Comparison of ENCODE assay signal across 24 cellular contexts in the genomic region with DNA sequence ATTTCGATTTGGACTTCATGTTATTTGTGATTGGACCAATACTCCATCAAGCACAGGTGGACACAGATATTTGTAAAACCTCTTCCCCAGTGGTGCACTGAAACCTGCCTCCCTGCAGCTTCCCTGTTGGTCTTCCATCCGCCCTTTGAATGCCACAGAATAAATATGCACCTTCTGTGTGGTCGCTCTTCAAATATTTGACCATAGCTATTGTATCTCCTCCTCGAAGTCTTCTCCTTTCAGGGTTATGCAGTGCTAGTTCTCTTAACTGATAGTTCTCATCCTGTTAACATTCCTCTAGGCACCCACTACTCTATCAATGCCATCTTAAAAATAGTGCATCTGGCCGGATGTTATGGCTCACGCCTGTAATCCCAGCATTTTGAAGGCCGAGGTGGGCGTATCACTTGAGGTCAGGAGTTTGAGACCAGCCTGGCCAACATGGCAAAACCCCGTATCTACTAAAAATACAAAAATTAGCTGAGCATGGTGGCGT. TPM values are rescaled to one million over a fixed set of nuclear protein-coding genes. Genes with fewer than 3 reads are reported as not detected.
DNase-seq lines count a peak whose midpoint lies in the region; ATAC-seq, FAIRE-seq and TF ChIP-seq lines count a peak whose summit lies in the region.
"Had no signal": no experiment of that assay in that cellular context is flagged by ENCODE, and none has a peak within 500 bp of the region (broad histone marks: within the 10 kb centered on the region; RNA-seq: fewer than 3 reads in every experiment).

No MANE protein-coding gene starts in this region.

- peak overlapping the region; percentile 21 to 83 for H3K27ac ChIP-seq in A549
- H3K27ac ChIP-seq in H1 (ENCODE audit: low read depth, low read length): no peak overlapping the region
- H3K27ac ChIP-seq: cardiac muscle cell, neural progenitor cell, skin epidermis had no signal

- no peak for FAIRE-seq in A549 (lab: Jason Lieb, UNC)
- no peak for FAIRE-seq in H1 (lab: Jason Lieb, UNC)
- FAIRE-seq: keratinocyte had no signal

- TF ChIP-seq POLR2A in A549 (IDR thresholded peaks at IDR 0.05; ENCODE audit: low read length) (no peak), H1 (IDR thresholded peaks at IDR 0.05; ENCODE audit: control extremely low read depth in 1 of 2, low read depth in 2 of 2, low read length in 2 of 2) (no peak)

- H2BK20ac ChIP-seq in H1 (ENCODE audit: low read length): no peak overlapping the region

- no peaks in the 10 kb centered on the region for H3K9me3 Mint-ChIP-seq in nephron
- H3K9me3 Mint-ChIP-seq: activated naive CD4-positive, alpha-beta T cell treated with anti-CD3 and anti-CD28 coated beads, Interleukin-2, amount 10 ng/mL, durations not matched to agents 7 days and 5 days; CD8-positive, alpha-beta memory T cell; dendritic cell treated with granulocyte-macrophage colony-stimulating factor and Interleukin-4, amounts not matched to agents 40 ng/mL and 50 ng/mL, for 4 days; neural progenitor cell had no signal

- H3K23ac ChIP-seq in H1 (ENCODE audit: insufficient read length): no peak overlapping the region

- no peak overlapping the region for H2BK120ac ChIP-seq in H1 (replicated peaks; ENCODE audit: low read depth, low read length)

- CTCF ChIA-PET in A549 (lab: Yijun Ruan, JAX) (interaction anchor here (0.7 to 1.3 kb wide), 4 partner anchors 13 to 267 kb away, joined by 3 to 6 read pairs (median 4); a partner anchor contains a TSS), H1 (lab: Charles Lee; ENCODE audit: partially characterized antibody) (interaction anchor here (0.7 to 1.9 kb wide), 3 partner anchors 35 to 188 kb away, joined by 5 to 6 read pairs (median 5); no protein-coding TSS in a partner anchor)

- H3K56ac ChIP-seq in H1 (replicated peaks; ENCODE audit: insufficient read length, low read depth, low read length): no peak overlapping the region

- H3K4me2 ChIP-seq in A549 (peak overlapping the region; percentile 77), H1 (ENCODE audit: insufficient read depth in 1 of 2, low read depth in 2 of 2, low read length in 2 of 2) (peak overlapping the region; percentile 19 to 41; a peak in 3 of 4 replicates)
- H3K4me2 ChIP-seq: neural progenitor cell had no signal

- H3K36me3 Mint-ChIP-seq in nephron (ENCODE audit: low read depth): no peaks in the 10 kb centered on the region
- H3K36me3 Mint-ChIP-seq: activated naive CD4-positive, alpha-beta T cell treated with anti-CD3 and anti-CD28 coated beads, Interleukin-2, amount 10 ng/mL, durations not matched to agents 7 days and 5 days had no signal

- H3K79me1 ChIP-seq in H1 (ENCODE audit: low read depth, low read length): peaks cover 8% of the 10 kb centered on the region; the same call in 1 of the 2 replicates

- POLR2A ChIA-PET in A549 (lab: Yijun Ruan, JAX): interaction anchor here (0.7 kb wide), 1 partner anchor 277 kb away, joined by 9 read pairs; no protein-coding TSS in a partner anchor
- POLR2A ChIA-PET in H1 (lab: Charles Lee; ENCODE audit: partially characterized antibody): interaction anchor here (0.7 to 1.3 kb wide), 5 partner anchors 10 to 35 kb away, joined by 3 read pairs; a partner anchor contains a TSS

- H3K27me3 Mint-ChIP-seq in nephron (ENCODE audit: low read depth): no peaks in the 10 kb centered on the region
- H3K27me3 Mint-ChIP-seq: activated naive CD4-positive, alpha-beta T cell treated with anti-CD3 and anti-CD28 coated beads, Interleukin-2, amount 10 ng/mL, durations not matched to agents 7 days and 5 days; dendritic cell treated with granulocyte-macrophage colony-stimulating factor and Interleukin-4, amounts not matched to agents 40 ng/mL and 50 ng/mL, for 4 days had no signal

- H3K23me2 ChIP-seq in H1 (ENCODE audit: low read depth, low read length): no peaks in the 10 kb centered on the region

- no peak overlapping the region for H2BK12ac ChIP-seq in H1 (ENCODE audit: low read depth, low read length)

- DNase-seq in A549 (ENCODE audit: low read depth in 1 of 2, low spot score in 1 of 2): no peak
- DNase-seq in NCI-H526 treated with DMSO at 0.1 percent for 48 hours (lab: John Stamatoyannopoulos, UW): peak; percentile 36
- DNase-seq in H1 (ENCODE audit: low read depth in 1 of 2, low spot score in 2 of 2): no peak
- DNase-seq in NCI-H1105 (lab: John Stamatoyannopoulos, UW): no peak
- DNase-seq: activated CD4-positive, alpha-beta T cell treated with anti-CD3 and anti-CD28 coated beads, Interleukin-2, amount 50 U/mL, for 1 hour; activated naive CD4-positive, alpha-beta T cell treated with anti-CD3 and anti-CD28 coated beads, Interleukin-2, amount 10 ng/mL, durations not matched to agents 7 days and 5 days; AML-193; amygdala; CD8-positive, alpha-beta memory T cell; KBM-7; MG63; NCI-H1436 treated with DMSO at 0.1 percent for 48 hours; NCI-H2171; NCI-H510A treated with DMSO at 0.1 percent for 48 hours; T-helper 9 cell had no signal

- H3K4me3 ChIP-seq in A549 (no peak overlapping the region), H1 (ENCODE audit: extremely low read depth in 1 of 4, insufficient read depth in 2 of 4, low read depth in 3 of 4, low read length in 4 of 4) (no peak overlapping the region)
- H3K4me3 ChIP-seq: cardiac muscle cell, MG63, neural progenitor cell, skin epidermis had no signal

- H3K4me1 ChIP-seq in A549 (peaks cover 78% of the 10 kb centered on the region), H1 (replicated peaks in 1 of 4; ENCODE audit: control insufficient read depth in 3 of 4, insufficient read depth in 4 of 4, low read length in 3 of 4) (peaks cover 3 to 47% (median 41%) of the 10 kb centered on the region in 4 experiments)

- H4K8ac ChIP-seq in H1 (ENCODE audit: extremely low read depth, insufficient read depth, low read length): no peak overlapping the region

- H3K9ac ChIP-seq in H1 (replicated peaks in 1 of 4; ENCODE audit: extremely low read depth in 1 of 4, low read depth in 3 of 4, low read length in 3 of 4): no peak overlapping the region
- H3K9ac ChIP-seq: neural progenitor cell had no signal

- no peak overlapping the region for H3K4ac ChIP-seq in H1 (replicated peaks; ENCODE audit: insufficient read length, low read depth, low read length)

- H3K9me3 ChIP-seq in A549 (no peaks in the 10 kb centered on the region), H1 (ENCODE audit: insufficient read depth in 2 of 2, low read depth in 1 of 2, low read length in 1 of 2) (no peaks in the 10 kb centered on the region)
- H3K9me3 ChIP-seq: MG63 had no signal

- WGBS in A549 (ENCODE audit: missing lambda C conversion rate): 50% methylated on average over 10 of the region's 10 CpGs
- WGBS in H1 (ENCODE audit: extremely low coverage in 1 of 2, insufficient coverage in 1 of 2, insufficient read length in 1 of 2, insufficient replicate concordance in 2 of 2, low coverage in 1 of 2, low lambda C conversion rate in 2 of 2, missing lambda C conversion rate in 1 of 2), 2 experiments: 84% methylated on average over 10 of the region's 10 CpGs; no CpG with 5 or more reads in 1 of the 2 experiments

- H3K14ac ChIP-seq in H1 (ENCODE audit: insufficient read length): no peak overlapping the region

- peak in 1 of 2 experiments; percentile 42; a peak in 3 of 6 replicates for ATAC-seq in A549
- ATAC-seq in GM18907 (IDR thresholded peaks at IDR 0.05; ENCODE audit: unreplicated experiment): no peak
- ATAC-seq in GM19351 (IDR thresholded peaks at IDR 0.05; ENCODE audit: unreplicated experiment): no peak
- no peak for ATAC-seq in GM21381 (IDR thresholded peaks at IDR 0.05; ENCODE audit: unreplicated experiment)

- peaks cover 0 to 4% of the 10 kb centered on the region in 2 experiments for H4K20me1 ChIP-seq in H1 (replicated peaks in 1 of 2; ENCODE audit: control insufficient read depth in 1 of 2, insufficient read depth in 2 of 2, low read length in 2 of 2)

- H3K79me2 ChIP-seq in H1 (ENCODE audit: control insufficient read depth in 1 of 2, insufficient read depth in 2 of 2, low read length in 2 of 2): peaks cover 37 to 100% of the 10 kb centered on the region in 2 experiments

- 0 out of 2 replicates have a peak overlapping the region, but pooled peaks have one; percentile 11 for H2BK5ac ChIP-seq in H1 (ENCODE audit: low read depth, low read length)

- no peak for TF ChIP-seq RAD21 in A549 (conservative IDR thresholded peaks at IDR 0.05 in 1 of 2, IDR thresholded peaks at IDR 0.05 in 1 of 2)
- TF ChIP-seq RAD21 in H1 (IDR thresholded peaks at IDR 0.05 in 1 of 2, conservative IDR thresholded peaks at IDR 0.05 in 1 of 2; ENCODE audit: low read depth in 2 of 2, low read length in 2 of 2): no peak

- H3K4me1 Mint-ChIP-seq in nephron: peaks cover 85% of the 10 kb centered on the region

- H2AK5ac ChIP-seq in H1 (ENCODE audit: low read depth, low read length): no peak overlapping the region

- H4K5ac ChIP-seq in H1 (ENCODE audit: insufficient read length, low read depth, low read length): no peak overlapping the region

- no peak overlapping the region for H2AFZ ChIP-seq in H1 (ENCODE audit: low read length)
- H2AFZ ChIP-seq: neural progenitor cell had no signal

- H2BK15ac ChIP-seq in H1 (ENCODE audit: low read length): no peak overlapping the region

- H3K27me3 ChIP-seq in H1 (replicated peaks in 1 of 4; ENCODE audit: control insufficient read depth in 3 of 4, extremely low read depth in 1 of 4, insufficient read depth in 3 of 4, low read length in 3 of 4): no peaks in the 10 kb centered on the region
- H3K27me3 ChIP-seq: cardiac muscle cell, MG63, neural progenitor cell had no signal

- TF ChIP-seq CTCF in A549 (IDR thresholded peaks at IDR 0.05) (no peak), H1 (IDR thresholded peaks at IDR 0.05; ENCODE audit: control extremely low read depth in 1 of 3, insufficient read depth in 1 of 3, low read depth in 1 of 3, low read length in 3 of 3) (no peak), nephron (IDR thresholded peaks at IDR 0.05; ENCODE audit: unreplicated experiment in 3 of 3) (no peak)

- TF ChIP-seq EP300 in A549 (IDR thresholded peaks at IDR 0.05) (no peak), H1 (IDR thresholded peaks at IDR 0.05; ENCODE audit: borderline replicate concordance in 1 of 2, low read depth in 2 of 2, low read length in 2 of 2) (no peak)

- H3K4me3 Mint-ChIP-seq in nephron: no peak overlapping the region
- H3K4me3 Mint-ChIP-seq: activated naive CD4-positive, alpha-beta T cell treated with anti-CD3 and anti-CD28 coated beads, Interleukin-2, amount 10 ng/mL, durations not matched to agents 7 days and 5 days; CD8-positive, alpha-beta memory T cell; dendritic cell treated with granulocyte-macrophage colony-stimulating factor and Interleukin-4, amounts not matched to agents 40 ng/mL and 50 ng/mL, for 4 days; neural progenitor cell had no signal

- no peak overlapping the region for H4K91ac ChIP-seq in H1 (replicated peaks; ENCODE audit: insufficient read length, low read length)

- peak overlapping the region in 2 of 3 experiments; percentile 5 to 80 for H3K27ac Mint-ChIP-seq in nephron
- H3K27ac Mint-ChIP-seq: activated naive CD4-positive, alpha-beta T cell treated with anti-CD3 and anti-CD28 coated beads, Interleukin-2, amount 10 ng/mL, durations not matched to agents 7 days and 5 days; dendritic cell treated with granulocyte-macrophage colony-stimulating factor and Interleukin-4, amounts not matched to agents 40 ng/mL and 50 ng/mL, for 4 days had no signal

- H3K18ac ChIP-seq in H1 (ENCODE audit: extremely low read depth, low read length): no peak overlapping the region

- peaks cover 0 to 2% (median 0%) of the 10 kb centered on the region in 4 experiments; a peak in 1 of 8 replicates for H3K36me3 ChIP-seq in H1 (ENCODE audit: control insufficient read depth in 2 of 4, insufficient read depth in 4 of 4, low read length in 3 of 4)
- H3K36me3 ChIP-seq: cardiac muscle cell, MG63, neural progenitor cell had no signal

RNA-seq across cellular contexts. Expression of a gene that starts 12.5 kb away (rescaled TPM):
- polyA plus RNA-seq in A549 (2011; rRNA removed): 155 and 202 TPM in 2 replicates
- polyA plus RNA-seq in A549 (2012; cell fraction: cytosol; rRNA removed): 83.2 and 110 TPM in 2 replicates
- 60.9 and 68.9 TPM in 2 replicates for polyA plus RNA-seq in A549 (2012; cell fraction: nucleus; rRNA removed)
- 85.2 to 107 TPM (median 93.9 TPM) in 3 replicates for polyA plus RNA-seq in A549 (2017; fragmentation: RNase III; extraction: RNeasy Plus Mini Kit Qiagen cat#74134 plus additional on column Dnase treatment)
- polyA minus RNA-seq in A549 (2011; rRNA and poly(A)+ RNA removed): 66.4 and 97.0 TPM in 2 replicates
- 177 and 189 TPM in 2 replicates for total RNA-seq in H1 (2021; fragmentation: NEBNext Ultra II Directional; extraction: Animal tissue kit (Norgen Biotek cat#: 25700))
- 55.3 and 67.3 TPM in 2 replicates for polyA plus RNA-seq in H1 (2011; rRNA removed)
- polyA plus RNA-seq in H1 (2011; cell fraction: cytosol; rRNA removed): 93.6 TPM
- polyA plus RNA-seq in H1 (2011; cell fraction: nucleus; rRNA removed): 196 TPM
- polyA plus RNA-seq in H1 (2012, experiment 1 of 2): 106 to 126 TPM (median 119 TPM) in 4 replicates
- 30.9 TPM for polyA plus RNA-seq in H1 (2012, experiment 2 of 2)
- polyA plus RNA-seq in H1 (2013, experiment 1 of 2): 376 TPM
- polyA plus RNA-seq in H1 (2013, experiment 2 of 2): 381 TPM
- polyA minus RNA-seq in H1 (2011; rRNA and poly(A)+ RNA removed): 116 and 136 TPM in 2 replicates
- 78.2 TPM for polyA minus RNA-seq in H1 (2011; cell fraction: cytosol; rRNA and poly(A)+ RNA removed)
- 202 TPM for polyA minus RNA-seq in H1 (2011; cell fraction: nucleus; rRNA and poly(A)+ RNA removed)
